In genomic region chr4:37082912-37083311, GRCh38 we compare ENCODE assay signal across 14 cellular contexts.
DNase-seq lines count a peak whose midpoint lies in the region; FAIRE-seq and TF ChIP-seq lines count a peak whose summit lies in the region.
"Had no signal": no experiment of that assay in that cellular context is flagged by ENCODE, and none has a peak within 500 bp of the region (broad histone marks: within the 10 kb centered on the region; RNA-seq: fewer than 3 reads in every experiment).

No MANE protein-coding gene starts in this region.

- no peak for FAIRE-seq in RCC 7860 (lab: Jason Lieb, UNC)
- FAIRE-seq: A204.1, H54 had no signal

- H3K27ac Mint-ChIP-seq in endodermal cell, result no peak overlapping the region
- H3K27ac Mint-ChIP-seq: CD4-positive, alpha-beta memory T cell had no signal

- no peak for TF ChIP-seq EP300 in stomach (IDR thresholded peaks at IDR 0.05)

- no peak overlapping the region for H3K9ac ChIP-seq in endodermal cell (ENCODE audit: extremely low read depth, low read length, poor library complexity, severe bottlenecking)
- H3K9ac ChIP-seq: GM23248 had no signal

- intact Hi-C loops in stomach (cut with DNase I; ENCODE audit: low total_unique reads), result no loop called here

- H3K36me3 ChIP-seq in endodermal cell (ENCODE audit: control insufficient read depth, insufficient read depth, low read length) (no peaks in the 10 kb centered on the region), stomach (no peaks in the 10 kb centered on the region)
- H3K36me3 ChIP-seq: BE2C had no signal

- no peaks in the 10 kb centered on the region for H3K27me3 Mint-ChIP-seq in endodermal cell (ENCODE audit: insufficient read depth)

- WGBS in endodermal cell (ENCODE audit: insufficient coverage in 1 of 2, insufficient read length in 1 of 2), 2 experiments, result 87 to 100% methylated on average over 2 of the region's 2 CpGs
- WGBS in stomach, 5 donors, result 88 to 97% (median 92%) methylated on average over 2 of the region's 2 CpGs

- no peak for TF ChIP-seq POLR2A in stomach (IDR thresholded peaks at IDR 0.05)

- no peaks in the 10 kb centered on the region for H3K4me1 Mint-ChIP-seq in endodermal cell
- H3K4me1 Mint-ChIP-seq: CD4-positive, alpha-beta memory T cell had no signal

- DNase-seq in A172 (ENCODE audit: low spot score) (peak; percentile 44), ELR (ENCODE audit: low read depth) (peak; percentile 10), RCC 7860 (ENCODE audit: low spot score) (peak; percentile 31), endodermal cell (no peak), stomach (no peak), SHP77 treated with DMSO at 0.1 percent for 48 hours (lab: John Stamatoyannopoulos, UW) (no peak), LoVo (ENCODE audit: low spot score) (no peak)
- no peak for DNase-seq in activated naive CD4-positive, alpha-beta T cell treated with anti-CD3 and anti-CD28 coated beads, Interleukin-2, amount 50 U/mL, for 16 hours
- DNase-seq: BE2C; CD4-positive, alpha-beta memory T cell; GM23248 had no signal

- H3K4me3 ChIP-seq in endodermal cell (ENCODE audit: low read length) (peak overlapping the region; percentile 22), stomach (no peak overlapping the region)
- H3K4me3 ChIP-seq: GM23248 had no signal

- H3K4me1 ChIP-seq in endodermal cell (ENCODE audit: control insufficient read depth, insufficient read depth, low read length), result no peaks in the 10 kb centered on the region
- no peaks in the 10 kb centered on the region for H3K4me1 ChIP-seq in stomach
- H3K4me1 ChIP-seq: BE2C had no signal

- TF ChIP-seq CTCF in endodermal cell (conservative IDR thresholded peaks at IDR 0.05) (no peak), stomach (IDR thresholded peaks at IDR 0.05) (no peak)

- no peaks in the 10 kb centered on the region for H3K27me3 ChIP-seq in endodermal cell (ENCODE audit: control insufficient read depth, insufficient read depth, low read length, poor library complexity, severe bottlenecking)
- H3K27me3 ChIP-seq in stomach, result no peaks in the 10 kb centered on the region
- H3K27me3 ChIP-seq: BE2C had no signal

- H3K9me3 ChIP-seq in endodermal cell (ENCODE audit: control insufficient read depth, low read length) (peaks cover 21% of the 10 kb centered on the region), stomach (peaks cover 0 to 19% (median 9%) of the 10 kb centered on the region in 4 donors)
- H3K9me3 ChIP-seq: BE2C had no signal

- peaks cover 34% of the 10 kb centered on the region for H3K9me3 Mint-ChIP-seq in endodermal cell

- H3K36me3 Mint-ChIP-seq in endodermal cell (ENCODE audit: low read depth), result no peaks in the 10 kb centered on the region
- H3K36me3 Mint-ChIP-seq: CD4-positive, alpha-beta memory T cell had no signal

- no peak overlapping the region for H3K27ac ChIP-seq in endodermal cell (ENCODE audit: low read depth, low read length)
- no peak overlapping the region for H3K27ac ChIP-seq in stomach
- H3K27ac ChIP-seq: C4-2B, GM23248 had no signal

- H3K4me3 Mint-ChIP-seq in endodermal cell, result no peak overlapping the region
- H3K4me3 Mint-ChIP-seq: CD4-positive, alpha-beta memory T cell had no signal

Comparison
In these comparisons a context has a peak if more than half of its experiments do, and no peak if none do; other contexts are left out.
1. DNase-seq: peak in A172 (single experiment), ELR (single experiment) and RCC 7860 (single experiment); none in endodermal cell (single experiment), stomach (single experiment), SHP77 treated with DMSO at 0.1 percent for 48 hours (single experiment), activated naive CD4-positive, alpha-beta T cell treated with anti-CD3 and anti-CD28 coated beads, Interleukin-2, amount 50 U/mL, for 16 hours (single experiment) and LoVo (single experiment).